ENCODE assay signal across 38 cellular contexts in genomic region chr9:72816666-72817065, GRCh38.
"Had no signal": no experiment of that assay in that cellular context is flagged by ENCODE, and none has a peak within 500 bp of the region (broad histone marks: within the 10 kb centered on the region; RNA-seq: fewer than 3 reads in every experiment).

No MANE protein-coding gene starts in this region.

- H3K4me1 Mint-ChIP-seq: activated B cell treated with CpG ODN at 0.5 μM for 24 hours; activated CD4-positive, alpha-beta memory T cell treated with anti-CD3 and anti-CD28 coated beads, Interleukin-2, amount 10 ng/mL, durations not matched to agents 7 days and 5 days; activated CD4-positive, alpha-beta T cell treated with anti-CD3 and anti-CD28 coated beads for 36 hours; activated CD4-positive, alpha-beta T cell treated with anti-CD3 and anti-CD28 coated beads, Interleukin-2, amount 10 ng/mL, durations not matched to agents 7 days and 5 days; activated CD8-positive, alpha-beta memory T cell treated with anti-CD3 and anti-CD28 coated beads, Interleukin-2, amount 10 ng/mL, durations not matched to agents 7 days and 5 days; activated naive CD8-positive, alpha-beta T cell treated with anti-CD3 and anti-CD28 coated beads for 36 hours; activated T-helper 17 cell treated with anti-CD3 and anti-CD28 coated beads, Interleukin-2, amount 50 U/mL, for 72 hours; central memory CD8-positive, alpha-beta T cell; T-cell had no signal

- H3K9me3 ChIP-seq: ascending aorta had no signal

- H3K9me3 Mint-ChIP-seq: activated B cell treated with CpG ODN at 0.5 μM for 24 hours; activated CD4-positive, alpha-beta memory T cell treated with anti-CD3 and anti-CD28 coated beads, Interleukin-2, amount 10 ng/mL, durations not matched to agents 7 days and 5 days; activated CD4-positive, alpha-beta T cell treated with anti-CD3 and anti-CD28 coated beads, Interleukin-2, amount 10 ng/mL, durations not matched to agents 7 days and 5 days; activated naive CD4-positive, alpha-beta T cell treated with anti-CD3 and anti-CD28 coated beads for 36 hours; activated naive CD4-positive, alpha-beta T cell treated with anti-CD3 and anti-CD28 coated beads, Interleukin-2, amount 50 U/mL, for 72 hours; activated naive CD8-positive, alpha-beta T cell treated with anti-CD3 and anti-CD28 coated beads for 36 hours; activated T-cell treated with anti-CD3 and anti-CD28 coated beads, Interleukin-2, amount 50 U/mL, for 24 hours; activated T-cell treated with anti-CD3 and anti-CD28 coated beads, Interleukin-2, amount 50 U/mL, for 72 hours; activated T-helper 1 cell treated with anti-CD3 and anti-CD28 coated beads, Interleukin-12 subunit alpha, Interleukin-12 subunit beta, Interleukin-2, Interleukin-4 antibody, amounts not matched to agents 30 ng/mL and 10 ng/mL and 1 ng/mL, durations not matched to agents 14 hours and 24 hours and 36 hours; activated T-helper 17 cell treated with anti-CD3 and anti-CD28 coated beads, Interleukin-2, amount 50 U/mL, for 72 hours; brain; central memory CD8-positive, alpha-beta T cell; T-cell; T-helper 1 cell treated with Interleukin-12 subunit alpha and Interleukin-12 subunit beta and Interleukin-4 antibody, amounts not matched to agents 30 μg/mL and 1 μg/mL, for 36 hours; T-helper 2 cell treated with Interferon-gamma antibody and Interleukin-4, amounts not matched to agents 5 μg/mL and 100 μg/mL, for 36 hours had no signal

- H3K27ac ChIP-seq: ascending aorta, cardiac muscle cell, VCaP had no signal

- H3K4me3 ChIP-seq: ascending aorta, cardiac muscle cell had no signal

- H3K4me3 Mint-ChIP-seq: activated B cell treated with CpG ODN at 0.5 μM for 24 hours; activated CD4-positive, alpha-beta memory T cell treated with anti-CD3 and anti-CD28 coated beads, Interleukin-2, amount 10 ng/mL, durations not matched to agents 7 days and 5 days; activated CD4-positive, alpha-beta T cell treated with anti-CD3 and anti-CD28 coated beads for 36 hours; activated CD4-positive, alpha-beta T cell treated with anti-CD3 and anti-CD28 coated beads, Interleukin-2, amount 10 ng/mL, durations not matched to agents 7 days and 5 days; activated CD8-positive, alpha-beta memory T cell treated with anti-CD3 and anti-CD28 coated beads, Interleukin-2, amount 10 ng/mL, durations not matched to agents 7 days and 5 days; activated CD8-positive, alpha-beta T cell treated with anti-CD3 and anti-CD28 coated beads, Interleukin-2, amount 10 ng/mL, durations not matched to agents 7 days and 5 days; activated naive CD4-positive, alpha-beta T cell treated with anti-CD3 and anti-CD28 coated beads for 36 hours; activated naive CD8-positive, alpha-beta T cell treated with anti-CD3 and anti-CD28 coated beads for 36 hours; activated T-cell treated with anti-CD3 and anti-CD28 coated beads, Interleukin-2, amount 50 U/mL, for 24 hours; activated T-cell treated with anti-CD3 and anti-CD28 coated beads, Interleukin-2, amount 50 U/mL, for 72 hours; activated T-helper 1 cell treated with anti-CD3 and anti-CD28 coated beads, Interleukin-12 subunit alpha, Interleukin-12 subunit beta, Interleukin-2, Interleukin-4 antibody, amounts not matched to agents 30 ng/mL and 10 ng/mL and 1 ng/mL, durations not matched to agents 14 hours and 24 hours and 36 hours; activated T-helper 17 cell treated with anti-CD3 and anti-CD28 coated beads, Interleukin-2, amount 50 U/mL, for 72 hours; brain; central memory CD8-positive, alpha-beta T cell; T-cell; T-helper 1 cell treated with Interleukin-12 subunit alpha and Interleukin-12 subunit beta and Interleukin-4 antibody, amounts not matched to agents 30 μg/mL and 1 μg/mL, for 36 hours; T-helper 2 cell treated with Interferon-gamma antibody and Interleukin-4, amounts not matched to agents 5 μg/mL and 100 μg/mL, for 36 hours had no signal

- H3K36me3 Mint-ChIP-seq: activated CD8-positive, alpha-beta memory T cell treated with anti-CD3 and anti-CD28 coated beads, Interleukin-2, amount 10 ng/mL, durations not matched to agents 7 days and 5 days; activated naive CD4-positive, alpha-beta T cell treated with anti-CD3 and anti-CD28 coated beads, Interleukin-2, amount 50 U/mL, for 72 hours; activated naive CD8-positive, alpha-beta T cell treated with anti-CD3 and anti-CD28 coated beads for 36 hours; brain; T-cell had no signal

- DNase-seq: activated B cell treated with CpG ODN at 0.5 μM for 24 hours; activated CD4-positive, alpha-beta memory T cell treated with anti-CD3 and anti-CD28 coated beads, Interleukin-2, amount 10 ng/mL, durations not matched to agents 7 days and 5 days; activated CD4-positive, alpha-beta T cell treated with anti-CD3 and anti-CD28 coated beads for 36 hours; activated CD4-positive, alpha-beta T cell treated with anti-CD3 and anti-CD28 coated beads for 48 hours; activated CD4-positive, alpha-beta T cell treated with anti-CD3 and anti-CD28 coated beads, Interleukin-2, amount 10 ng/mL, durations not matched to agents 7 days and 5 days; activated CD4-positive, alpha-beta T cell treated with anti-CD3 and anti-CD28 coated beads, Interleukin-2, amount 50 U/mL, for 48 hours; activated CD4-positive, CD25-positive, alpha-beta regulatory T cell treated with anti-CD3 and anti-CD28 coated beads, Interleukin-2, amount 50 U/mL, for 72 hours; activated CD8-positive, alpha-beta memory T cell treated with anti-CD3 and anti-CD28 coated beads for 24 hours; activated CD8-positive, alpha-beta memory T cell treated with anti-CD3 and anti-CD28 coated beads, Interleukin-2, amount 10 ng/mL, durations not matched to agents 7 days and 5 days; activated CD8-positive, alpha-beta memory T cell treated with anti-CD3 and anti-CD28 coated beads, Interleukin-2, amount 50 U/mL, for 48 hours; activated CD8-positive, alpha-beta T cell treated with anti-CD3 and anti-CD28 coated beads, Interleukin-2, amount 10 ng/mL, durations not matched to agents 7 days and 5 days; activated effector memory CD4-positive, alpha-beta T cell treated with anti-CD3 and anti-CD28 coated beads, Interleukin-2, amount 50 U/mL, for 16 hours; activated gamma-delta T cell treated with Interleukin-2 at 50 U/mL for 16 hours; activated naive CD4-positive, alpha-beta T cell; activated naive CD4-positive, alpha-beta T cell treated with anti-CD3 and anti-CD28 coated beads for 36 hours; activated naive CD4-positive, alpha-beta T cell treated with anti-CD3 and anti-CD28 coated beads, Interleukin-2, amount 50 U/mL, for 16 hours; activated naive CD8-positive, alpha-beta T cell treated with anti-CD3 and anti-CD28 coated beads for 36 hours; activated T-cell treated with anti-CD3 and anti-CD28 coated beads, Interleukin-2, amount 50 U/mL, for 24 hours; activated T-cell treated with anti-CD3 and anti-CD28 coated beads, Interleukin-2, amount 50 U/mL, for 72 hours; amygdala; anterior cingulate cortex; caudate nucleus; cerebellar nuclear complex; T-cell; T-helper 2 cell; T-helper 9 cell had no signal

- H3K27ac Mint-ChIP-seq: activated B cell treated with CpG ODN at 0.5 μM for 24 hours; activated CD4-positive, alpha-beta memory T cell treated with anti-CD3 and anti-CD28 coated beads, Interleukin-2, amount 10 ng/mL, durations not matched to agents 7 days and 5 days; activated CD4-positive, alpha-beta T cell treated with anti-CD3 and anti-CD28 coated beads for 36 hours; activated CD4-positive, alpha-beta T cell treated with anti-CD3 and anti-CD28 coated beads, Interleukin-2, amount 10 ng/mL, durations not matched to agents 7 days and 5 days; activated CD8-positive, alpha-beta memory T cell treated with anti-CD3 and anti-CD28 coated beads, Interleukin-2, amount 10 ng/mL, durations not matched to agents 7 days and 5 days; activated CD8-positive, alpha-beta T cell treated with anti-CD3 and anti-CD28 coated beads, Interleukin-2, amount 10 ng/mL, durations not matched to agents 7 days and 5 days; activated naive CD4-positive, alpha-beta T cell treated with anti-CD3 and anti-CD28 coated beads for 36 hours; activated naive CD4-positive, alpha-beta T cell treated with anti-CD3 and anti-CD28 coated beads, Interleukin-2, amount 50 U/mL, for 72 hours; activated naive CD8-positive, alpha-beta T cell treated with anti-CD3 and anti-CD28 coated beads for 36 hours; activated T-cell treated with anti-CD3 and anti-CD28 coated beads, Interleukin-2, amount 50 U/mL, for 24 hours; activated T-cell treated with anti-CD3 and anti-CD28 coated beads, Interleukin-2, amount 50 U/mL, for 72 hours; activated T-helper 1 cell treated with anti-CD3 and anti-CD28 coated beads, Interleukin-12 subunit alpha, Interleukin-12 subunit beta, Interleukin-2, Interleukin-4 antibody, amounts not matched to agents 30 ng/mL and 10 ng/mL and 1 ng/mL, durations not matched to agents 14 hours and 24 hours and 36 hours; activated T-helper 17 cell treated with anti-CD3 and anti-CD28 coated beads, Interleukin-2, amount 50 U/mL, for 72 hours; brain; T-cell; T-helper 1 cell treated with Interleukin-12 subunit alpha and Interleukin-12 subunit beta and Interleukin-4 antibody, amounts not matched to agents 30 μg/mL and 1 μg/mL, for 36 hours; T-helper 2 cell treated with Interferon-gamma antibody and Interleukin-4, amounts not matched to agents 5 μg/mL and 100 μg/mL, for 36 hours had no signal

- FAIRE-seq: bronchial epithelial cell, TTC549 had no signal

- H3K4me1 ChIP-seq: ascending aorta had no signal

- H3K27me3 ChIP-seq: ascending aorta, cardiac muscle cell had no signal

- H3K36me3 ChIP-seq: ascending aorta, cardiac muscle cell had no signal

- H3K27me3 Mint-ChIP-seq: central memory CD8-positive, alpha-beta T cell had no signal

- ATAC-seq: activated CD4-positive, alpha-beta T cell treated with anti-CD3 and anti-CD28 coated beads for 36 hours; activated CD8-positive, alpha-beta memory T cell treated with anti-CD3 and anti-CD28 coated beads, Interleukin-2, amount 10 ng/mL, durations not matched to agents 7 days and 5 days; activated CD8-positive, alpha-beta T cell treated with anti-CD3 and anti-CD28 coated beads, Interleukin-2, amount 10 ng/mL, durations not matched to agents 7 days and 5 days; activated naive CD4-positive, alpha-beta T cell treated with anti-CD3 and anti-CD28 coated beads, Interleukin-2, amount 50 U/mL, for 72 hours; activated T-cell treated with anti-CD3 and anti-CD28 coated beads, Interleukin-2, amount 50 U/mL, for 72 hours; activated T-helper 17 cell treated with anti-CD3 and anti-CD28 coated beads, Interleukin-2, amount 50 U/mL, for 72 hours; T-cell had no signal
